In genomic region chr3:129161860-129162271, GRCh38 we compare ENCODE assay signal across 8 cellular contexts. TPM values are rescaled to one million over a fixed set of nuclear protein-coding genes. Genes with fewer than 3 reads are reported as not detected.
DNase-seq lines count a peak whose midpoint lies in the region; FAIRE-seq and TF ChIP-seq lines count a peak whose summit lies in the region.

No MANE protein-coding gene starts in this region.

- peaks cover 26% of the 10 kb centered on the region for H3K36me3 ChIP-seq in A673 (ENCODE audit: insufficient read depth, low read length, poor library complexity, severe bottlenecking)

- POLR2A ChIA-PET in A673 (lab: Charles Lee; ENCODE audit: low non-redundant PET): no interaction called here

- no peaks in the 10 kb centered on the region for H3K9me3 ChIP-seq in A673 (ENCODE audit: low read depth, low read length, poor library complexity, severe bottlenecking)

- H3K27ac ChIP-seq in A673 (ENCODE audit: low read depth, low read length, poor library complexity, severe bottlenecking) (peak overlapping the region; percentile 99), adipose tissue (ENCODE audit: low read depth, low read length) (peak overlapping the region; percentile 89), skin epidermis (peak overlapping the region in 20 of 21 experiments; percentile 88 to 99 (median 95))

- BruUV-seq in A673 (replicated peaks; lab: Mats Ljungman, UMichigan): no TSS peak

- H3K4me3 ChIP-seq in A673 (ENCODE audit: low read depth, low read length, poor library complexity, severe bottlenecking): peak overlapping the region; percentile 76
- peak overlapping the region; percentile 96 for H3K4me3 ChIP-seq in NB4 (ENCODE audit: low read depth, low read length)
- H3K4me3 ChIP-seq in iPS-11a (ENCODE audit: low read depth, low read length): peak overlapping the region; percentile 95
- H3K4me3 ChIP-seq in skin epidermis: peak overlapping the region; percentile 56 to 95 (median 82)

- FAIRE-seq in GM19239 (lab: Jason Lieb, UNC): peak; percentile 59

- intact Hi-C loops in A673 (cut with micrococcal nuclease; ENCODE audit: unreplicated experiment): no loop called here

- TF ChIP-seq CTCF in A673 (conservative IDR thresholded peaks at IDR 0.05; ENCODE audit: low read depth, low read length): 0 out of 2 replicates have a peak, but pooled peaks have one; percentile 3
- TF ChIP-seq CTCF in NB4 (IDR thresholded peaks at IDR 0.05; ENCODE audit: low read depth, low read length): no peak

- no peak for TF ChIP-seq POLR2A in NB4 (IDR thresholded peaks at IDR 0.05; ENCODE audit: extremely low read depth, insufficient read length)

- 1 to 2% (median 1%) methylated on average over 12 of the region's 12 CpGs for WGBS in adipose tissue, 3 donors

- no peaks in the 10 kb centered on the region for H3K27me3 ChIP-seq in A673 (replicated peaks; ENCODE audit: insufficient read depth, low read depth, low read length, poor library complexity)

- H3K4me1 ChIP-seq in A673 (ENCODE audit: insufficient read depth, low read length, poor library complexity, severe bottlenecking): peaks cover 10% of the 10 kb centered on the region

- CTCF ChIA-PET in A673 (lab: Charles Lee): interaction anchor here (0.6 to 1.4 kb wide), 4 partner anchors 25 to 191 kb away, joined by 3 to 5 read pairs (median 4); partner anchors contain the start of gene RAB43

- DNase-seq in A673 (ENCODE audit: low spot score) (peak; percentile 25), GM19239 (ENCODE audit: insufficient read length, low spot score) (no peak), NB4 (ENCODE audit: low read depth) (peak; percentile 56), NCI-H345 treated with DMSO at 0.1 percent for 48 hours (lab: John Stamatoyannopoulos, UW; ENCODE audit: unreplicated experiment) (no peak), occipital lobe (lab: John Stamatoyannopoulos, UW) (no peak)

RNA-seq across cellular contexts. Expression of gene ISY1, which starts 1.0 kb away (rescaled TPM):
- total RNA-seq in A673 (2021): 46.2 and 49.8 TPM in 2 replicates
- polyA plus RNA-seq in adipose tissue: 10 to 100 TPM; 14.7 to 30.9 (median 23.5) TPM
- total RNA-seq in occipital lobe: 16.8 TPM

RNA-seq across cellular contexts. Expression of gene CNBP, which starts 21.8 kb away (rescaled TPM):
- total RNA-seq in A673 (2021) (396 and 438 TPM in 2 replicates), occipital lobe (169 TPM)
- polyA plus RNA-seq in adipose tissue: 100 to 1,000 TPM; 280 to 403 (median 372) TPM

RNA-seq across cellular contexts. Expression of gene RAB43, which starts 40.3 kb away (rescaled TPM):
- total RNA-seq in A673 (2021) (2.9 and 7.3 TPM in 2 replicates), occipital lobe (3.3 TPM)
- 10 to 100 TPM in 1 of 3 donors, 1 to 10 TPM in 2; 6.0 to 11.8 (median 7.2) TPM for polyA plus RNA-seq in adipose tissue

Comparison
In these comparisons a context has a peak if more than half of its experiments do, and no peak if none do; other contexts are left out.
1. DNase-seq: peak in A673 (single experiment) and NB4 (single experiment); none in GM19239 (single experiment), NCI-H345 treated with DMSO at 0.1 percent for 48 hours (single experiment) and occipital lobe (single experiment).
2. Peak in every context shown above with its lines, with median percentiles within 50 percentile points of each other: H3K27ac ChIP-seq and H3K4me3 ChIP-seq.